8 cellular contexts compared by ENCODE assay signal in the genomic region with DNA sequence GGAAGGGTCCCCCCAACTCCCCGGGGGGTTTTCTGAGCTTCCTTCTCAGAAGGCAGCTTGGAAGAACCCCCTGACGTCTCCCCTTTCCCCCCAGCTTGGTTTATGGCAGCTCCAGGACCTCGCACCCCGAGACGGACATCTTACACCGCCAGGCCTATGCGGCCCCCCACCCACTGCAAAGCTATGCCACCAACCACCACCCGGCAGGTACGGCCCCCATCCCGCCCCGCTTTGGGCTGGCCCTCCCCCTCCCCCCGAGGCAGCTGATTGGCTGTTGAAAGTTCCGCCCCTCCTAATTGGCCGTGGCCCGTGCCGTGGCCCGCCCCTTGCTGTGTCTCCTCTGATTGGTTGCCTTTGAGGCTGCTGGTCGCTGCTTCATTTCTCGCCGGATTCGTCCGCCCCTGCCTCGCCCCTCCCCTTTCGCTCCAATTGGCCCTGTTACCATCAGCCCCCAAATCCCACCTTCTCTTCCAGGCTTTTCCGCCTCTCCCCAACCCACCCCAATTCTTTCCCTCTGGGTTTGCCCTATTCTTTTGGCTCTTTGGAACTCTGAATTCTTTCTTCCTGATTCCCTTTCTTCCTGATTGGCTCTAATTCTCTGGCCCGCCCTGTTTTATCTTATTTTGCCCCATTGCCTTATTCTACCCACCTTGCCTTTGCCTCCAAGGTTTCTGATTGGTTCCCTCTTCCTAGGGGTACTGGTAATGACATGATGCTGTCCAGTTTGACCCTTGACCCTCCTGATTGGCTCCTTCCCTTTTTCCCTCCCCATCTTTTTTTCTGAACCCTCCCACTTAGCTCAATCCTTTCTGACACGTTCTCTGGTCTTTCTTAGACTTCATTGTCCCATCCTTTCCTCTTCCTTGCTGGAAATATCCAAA.
DNase-seq lines count a peak whose midpoint lies in the region; ATAC-seq, FAIRE-seq and TF ChIP-seq lines count a peak whose summit lies in the region.

No MANE protein-coding gene starts in this region.

- in situ Hi-C loops in astrocyte of the cerebellum (cut with HindIII; ENCODE audit: low sequenced_read_pairs), result no loop called here

- FAIRE-seq in D721Med (lab: Jason Lieb, UNC) (no peak), urothelium cell line (lab: Jason Lieb, UNC) (peak; percentile 99)

- peak overlapping the region; percentile 89 for H3K4me3 ChIP-seq in astrocyte of the cerebellum (ENCODE audit: low read depth, low read length)

- TF ChIP-seq CTCF in D721Med (IDR thresholded peaks at IDR 0.05; ENCODE audit: insufficient read depth, missing control alignments), result no peak
- no peak for TF ChIP-seq CTCF in astrocyte of the cerebellum (IDR thresholded peaks at IDR 0.05; ENCODE audit: low read depth, low read length, missing control alignments)

- ATAC-seq in GM21737 (IDR thresholded peaks at IDR 0.05; ENCODE audit: unreplicated experiment), result peak; percentile 45

- DNase-seq in D721Med (ENCODE audit: insufficient read length, low spot score) (peak; percentile 99), NCI-H1105 (lab: John Stamatoyannopoulos, UW) (peak; percentile 95), T1000 (lab: John Stamatoyannopoulos, UW) (peak; percentile 81), astrocyte of the cerebellum (ENCODE audit: low read depth) (peak; percentile 77), hepatic stellate cell (ENCODE audit: low spot score) (peak; percentile 100), putamen (ENCODE audit: low spot score) (peak; percentile 91), urothelium cell line (ENCODE audit: low spot score) (peak; percentile 99)

Comparison
In these comparisons a context has a peak if more than half of its experiments do, and no peak if none do; other contexts are left out.
1. Peak in every context shown above with its lines: DNase-seq, ATAC-seq and H3K4me3 ChIP-seq.